Comparison of ENCODE assay signal across 22 cellular contexts in genomic region chr12:76792828-76793227, GRCh38.
"Had no signal": no experiment of that assay in that cellular context is flagged by ENCODE, and none has a peak within 500 bp of the region (broad histone marks: within the 10 kb centered on the region; RNA-seq: fewer than 3 reads in every experiment).

No MANE protein-coding gene starts in this region.

- H3K36me3 ChIP-seq: gastrocnemius medialis, pancreas, thyroid gland, vagina had no signal

- H3K4me2 ChIP-seq: hepatocyte, smooth muscle cell had no signal

- ATAC-seq: gastrocnemius medialis; left colon; natural killer cell; sciatic nerve; stimulated activated naive CD8-positive, alpha-beta T cell treated with anti-CD3 and anti-CD28 coated beads, Interleukin-15, amount 100 ng/mL, for 72 hours had no signal

- DNase-seq: dorsolateral prefrontal cortex; effector CD4-positive, alpha-beta T cell; gastrocnemius medialis; head of caudate nucleus; kidney glomerular epithelial cell; left colon; natural killer cell; pancreas; stimulated activated CD4-positive, alpha-beta T cell treated with anti-CD3 and anti-CD28 coated beads, Interleukin-12 subunit alpha, Interleukin-12 subunit beta, amount 100 ng/mL, for 4 hours; stimulated activated CD4-positive, alpha-beta T cell treated with anti-CD3 and anti-CD28 coated beads, Interleukin-1b, Interleukin-23, amount 100 ng/mL, for 48 hours; stimulated activated CD4-positive, alpha-beta T cell treated with anti-CD3 and anti-CD28 coated beads, Interleukin-4, amount 100 ng/mL, for 1 hour; stimulated activated CD8-positive, alpha-beta memory T cell treated with anti-CD3 and anti-CD28 coated beads, Interleukin-4, amount 100 ng/mL, for 48 hours; stimulated activated naive CD4-positive, alpha-beta T cell; stimulated activated naive CD8-positive, alpha-beta T cell treated with anti-CD3 and anti-CD28 coated beads, Interleukin-15, amount 100 ng/mL, for 72 hours; thyroid gland; trophoblast cell had no signal

- H3K4me3 ChIP-seq: dorsolateral prefrontal cortex, gastrocnemius medialis, hepatocyte, lung, pancreas, smooth muscle cell, thyroid gland, vagina had no signal

- FAIRE-seq: colon, pancreas had no signal

- H2AFZ ChIP-seq: hepatocyte had no signal

- H3K27ac ChIP-seq: dorsolateral prefrontal cortex, hepatocyte, pancreas, vagina had no signal

- H3K9me3 ChIP-seq: gastrocnemius medialis, pancreas, thyroid gland, vagina had no signal

- H3K27me3 ChIP-seq: dorsolateral prefrontal cortex, gastrocnemius medialis, hepatocyte, pancreas, thyroid gland, vagina had no signal
